Comparison of ENCODE assay signal across 9 cellular contexts in genomic region chr14:29805415-29806123, GRCh38.
DNase-seq lines count a peak whose midpoint lies in the region; ATAC-seq and TF ChIP-seq lines count a peak whose summit lies in the region.
"Had no signal": no experiment of that assay in that cellular context is flagged by ENCODE, and none has a peak within 500 bp of the region (broad histone marks: within the 10 kb centered on the region; RNA-seq: fewer than 3 reads in every experiment).

No MANE protein-coding gene starts in this region.

- POLR2A ChIA-PET in activated CD4-positive, alpha-beta memory T cell treated with anti-CD3 and anti-CD28 coated beads for 36 hours (lab: Charles Lee), result no interaction called here

- no peak overlapping the region for H2AK5ac ChIP-seq in trophoblast cell (ENCODE audit: low read length)

- H3K18ac ChIP-seq in trophoblast cell (ENCODE audit: low read length), result no peak overlapping the region

- no peak overlapping the region for H3K14ac ChIP-seq in trophoblast cell (ENCODE audit: low read length)

- in situ Hi-C loops in astrocyte of the spinal cord (cut with HindIII; ENCODE audit: low sequenced_read_pairs), result no loop called here

- H3K27me3 Mint-ChIP-seq in activated CD4-positive, alpha-beta memory T cell treated with anti-CD3 and anti-CD28 coated beads for 36 hours, result no peaks in the 10 kb centered on the region

- intact Hi-C loops in left lung (cut with DNase I), result no loop called here
- intact Hi-C loops in activated CD4-positive, alpha-beta memory T cell treated with anti-CD3 and anti-CD28 coated beads for 36 hours (cut with micrococcal nuclease), result no loop called here

- H3K36me3 Mint-ChIP-seq in activated CD4-positive, alpha-beta memory T cell treated with anti-CD3 and anti-CD28 coated beads for 36 hours, result no peaks in the 10 kb centered on the region

- no peak overlapping the region for H4K8ac ChIP-seq in trophoblast cell (ENCODE audit: low read depth, low read length)

- H3K4me3 Mint-ChIP-seq in activated CD4-positive, alpha-beta memory T cell treated with anti-CD3 and anti-CD28 coated beads for 36 hours, result no peak overlapping the region

- H2AFZ ChIP-seq in Karpas-422 (ENCODE audit: low read length) (no peak overlapping the region), trophoblast cell (ENCODE audit: insufficient read depth, low read length, poor library complexity) (no peak overlapping the region)

- no peak overlapping the region for H3K27ac Mint-ChIP-seq in activated CD4-positive, alpha-beta memory T cell treated with anti-CD3 and anti-CD28 coated beads for 36 hours

- peaks cover 3% of the 10 kb centered on the region for H3K9me3 Mint-ChIP-seq in activated CD4-positive, alpha-beta memory T cell treated with anti-CD3 and anti-CD28 coated beads for 36 hours

- WGBS in trophoblast cell (ENCODE audit: extremely low coverage, insufficient coverage, insufficient read length), result no CpG with 5 or more reads among the region's 4 CpGs

- no peak overlapping the region for H3K9ac ChIP-seq in Karpas-422 (ENCODE audit: low read length)
- H3K9ac ChIP-seq in trophoblast cell (ENCODE audit: low read length), result no peak overlapping the region

- no peaks in the 10 kb centered on the region for H3K79me1 ChIP-seq in trophoblast cell (ENCODE audit: low read length)

- H3K4me3 ChIP-seq in Karpas-422 (ENCODE audit: low read length) (no peak overlapping the region), astrocyte of the spinal cord (ENCODE audit: low read depth, low read length) (no peak overlapping the region), left lung (no peak overlapping the region), trophoblast cell (ENCODE audit: low read depth, low read length) (no peak overlapping the region)

- no peaks in the 10 kb centered on the region for H4K20me1 ChIP-seq in Karpas-422 (ENCODE audit: insufficient read depth, low read depth, low read length)

- H3K9me2 ChIP-seq in Karpas-422 (replicated peaks; ENCODE audit: insufficient read depth, low read length), result no peaks in the 10 kb centered on the region

- H2BK12ac ChIP-seq in trophoblast cell (ENCODE audit: low read length), result no peak overlapping the region

- H3K79me2 ChIP-seq in Karpas-422 (ENCODE audit: low read length) (no peaks in the 10 kb centered on the region), trophoblast cell (ENCODE audit: control insufficient read depth, insufficient read depth, low read length, poor library complexity) (no peaks in the 10 kb centered on the region)

- H3K4me2 ChIP-seq in Karpas-422 (ENCODE audit: low read depth, low read length, poor library complexity, severe bottlenecking), result no peak overlapping the region
- no peak overlapping the region for H3K4me2 ChIP-seq in trophoblast cell (ENCODE audit: low read length)

- DNase-seq in AG09319 (ENCODE audit: extremely low read depth, low read depth) (peak; percentile 86), Karpas-422 (peak; percentile 36), astrocyte of the spinal cord (ENCODE audit: low read depth, low spot score) (peak; percentile 96), left lung (peak; percentile 55 to 62), trophoblast cell (no peak)
- DNase-seq in activated CD4-positive, alpha-beta memory T cell treated with anti-CD3 and anti-CD28 coated beads for 36 hours, result no peak
- DNase-seq in stimulated activated CD4-positive, alpha-beta T cell treated with anti-CD3 and anti-CD28 coated beads, Interleukin-12 subunit alpha, Interleukin-12 subunit beta, amount 100 ng/mL, for 4 hours, result no peak
- DNase-seq in stimulated activated CD4-positive, alpha-beta T cell treated with anti-CD3 and anti-CD28 coated beads, Interleukin-1b, Interleukin-23, amount 100 ng/mL, for 48 hours, result no peak
- DNase-seq: activated CD4-positive, alpha-beta T cell treated with anti-CD3 and anti-CD28 coated beads, Interleukin-2, amount 50 U/mL, for 4 hours had no signal

- no peak overlapping the region for H4K12ac ChIP-seq in trophoblast cell (ENCODE audit: low read depth, low read length)

- no peak overlapping the region for H2BK120ac ChIP-seq in trophoblast cell (ENCODE audit: insufficient read depth, low read length, poor library complexity)

- H3K4me1 ChIP-seq in Karpas-422 (ENCODE audit: low read length) (no peaks in the 10 kb centered on the region), left lung (peaks cover 7 to 15% of the 10 kb centered on the region in 2 donors), trophoblast cell (ENCODE audit: control insufficient read depth in 1 of 2, insufficient read depth in 2 of 2, low read length in 2 of 2) (no peaks in the 10 kb centered on the region)

- H3K9me3 ChIP-seq in Karpas-422 (ENCODE audit: low read length), result peaks cover 48% of the 10 kb centered on the region
- peaks cover 0 to 5% of the 10 kb centered on the region in 2 donors for H3K9me3 ChIP-seq in left lung
- no peaks in the 10 kb centered on the region for H3K9me3 ChIP-seq in trophoblast cell (ENCODE audit: insufficient read depth, low read depth, low read length)

- no peak overlapping the region for H2BK5ac ChIP-seq in trophoblast cell (ENCODE audit: low read depth, low read length, poor library complexity)

- CTCF ChIA-PET in activated CD4-positive, alpha-beta memory T cell treated with anti-CD3 and anti-CD28 coated beads for 36 hours (lab: Charles Lee), result no interaction called here

- TF ChIP-seq CTCF in AG09319 (IDR thresholded peaks at IDR 0.05; ENCODE audit: low read depth, low read length), result no peak
- no peak for TF ChIP-seq CTCF in astrocyte of the spinal cord (IDR thresholded peaks at IDR 0.05; ENCODE audit: low read depth, low read length)
- TF ChIP-seq CTCF in left lung (IDR thresholded peaks at IDR 0.05), result no peak

- H3K4ac ChIP-seq in trophoblast cell (ENCODE audit: low read depth, low read length), result no peak overlapping the region

- peak; percentile 84 for ATAC-seq in left lung

- H3K4me1 Mint-ChIP-seq in activated CD4-positive, alpha-beta memory T cell treated with anti-CD3 and anti-CD28 coated beads for 36 hours (ENCODE audit: low read depth), result no peaks in the 10 kb centered on the region

- H4K91ac ChIP-seq in trophoblast cell (ENCODE audit: low read depth, low read length), result no peak overlapping the region

- H3K23ac ChIP-seq in trophoblast cell (ENCODE audit: low read length), result no peak overlapping the region

- H3K36me3 ChIP-seq in Karpas-422 (ENCODE audit: insufficient read depth, low read length), result no peaks in the 10 kb centered on the region
- no peaks in the 10 kb centered on the region for H3K36me3 ChIP-seq in left lung
- no peaks in the 10 kb centered on the region for H3K36me3 ChIP-seq in trophoblast cell (ENCODE audit: control insufficient read depth in 1 of 2, insufficient read depth in 2 of 2, low read length in 2 of 2)

- no peaks in the 10 kb centered on the region for H3K27me3 ChIP-seq in Karpas-422 (ENCODE audit: low read length)
- H3K27me3 ChIP-seq in left lung, result no peaks in the 10 kb centered on the region
- H3K27me3 ChIP-seq in trophoblast cell (ENCODE audit: insufficient read depth, low read length), result no peaks in the 10 kb centered on the region

- H3K27ac ChIP-seq in Karpas-422 (ENCODE audit: low read length) (no peak overlapping the region), left lung (no peak overlapping the region), trophoblast cell (ENCODE audit: low read depth, low read length) (no peak overlapping the region)

Comparison
In these comparisons a context has a peak if more than half of its experiments do, and no peak if none do; other contexts are left out.
1. DNase-seq: peak in AG09319 (single experiment), Karpas-422 (single experiment), astrocyte of the spinal cord (single experiment) and left lung (2 of 2); none in activated CD4-positive, alpha-beta memory T cell treated with anti-CD3 and anti-CD28 coated beads for 36 hours (single experiment), stimulated activated CD4-positive, alpha-beta T cell treated with anti-CD3 and anti-CD28 coated beads, Interleukin-12 subunit alpha, Interleukin-12 subunit beta, amount 100 ng/mL, for 4 hours (single experiment), trophoblast cell (0 of 2) and stimulated activated CD4-positive, alpha-beta T cell treated with anti-CD3 and anti-CD28 coated beads, Interleukin-1b, Interleukin-23, amount 100 ng/mL, for 48 hours (single experiment).